19 cellular contexts compared by ENCODE assay signal in the genomic region with DNA sequence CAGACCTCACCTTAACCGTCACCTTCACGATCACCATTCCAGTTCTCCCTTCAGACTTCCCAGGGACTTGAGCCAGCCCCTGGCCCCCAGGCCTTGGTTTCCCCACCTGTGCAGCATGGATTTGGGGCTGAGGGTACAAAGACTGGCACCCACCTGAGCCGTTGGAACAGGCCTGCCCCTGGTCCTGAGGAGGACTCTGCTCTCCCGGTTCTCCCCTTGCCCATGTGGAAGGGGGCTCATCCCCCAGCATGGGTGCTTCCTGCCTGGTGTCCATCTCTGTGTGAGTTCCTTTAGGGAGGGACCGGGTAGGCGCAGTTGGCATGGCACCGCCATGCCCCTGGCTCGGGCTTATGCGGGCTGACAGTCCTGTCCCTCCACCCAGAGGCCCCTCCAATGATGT. TPM values are rescaled to one million over a fixed set of nuclear protein-coding genes. Genes with fewer than 3 reads are reported as not detected.
DNase-seq lines count a peak whose midpoint lies in the region; ATAC-seq and TF ChIP-seq lines count a peak whose summit lies in the region.
"Had no signal": no experiment of that assay in that cellular context is flagged by ENCODE, and none has a peak within 500 bp of the region (broad histone marks: within the 10 kb centered on the region; RNA-seq: fewer than 3 reads in every experiment).

No MANE protein-coding gene starts in this region.

- H3K36me3 ChIP-seq in left ventricle myocardium inferior (peaks cover 4% of the 10 kb centered on the region), upper lobe of right lung (no peaks in the 10 kb centered on the region)

- intact Hi-C loops in cardiac septum (cut with DNase I), result no loop called here
- intact Hi-C loops in left ventricle myocardium inferior (cut with micrococcal nuclease), result loop anchor here (5.0 kb wide), 1 partner anchor 133 kb away; no protein-coding TSS in a partner anchor
- intact Hi-C loops in upper lobe of right lung (cut with DNase I), result no loop called here

- H3K27me3 ChIP-seq in left ventricle myocardium inferior (ENCODE audit: low read depth) (no peaks in the 10 kb centered on the region), upper lobe of right lung (no peaks in the 10 kb centered on the region)
- H3K27me3 ChIP-seq: BLaER1 had no signal

- no peak overlapping the region for H3K4me3 ChIP-seq in left ventricle myocardium inferior
- H3K4me3 ChIP-seq in upper lobe of right lung, result no peak overlapping the region
- H3K4me3 ChIP-seq: BLaER1, GM23338 had no signal

- H3K9me3 ChIP-seq in left ventricle myocardium inferior (replicated peaks) (no peaks in the 10 kb centered on the region), upper lobe of right lung (no peaks in the 10 kb centered on the region)

- no peak for TF ChIP-seq CTCF in left ventricle myocardium inferior (IDR thresholded peaks at IDR 0.05; ENCODE audit: borderline replicate concordance)
- no peak for TF ChIP-seq CTCF in upper lobe of right lung (IDR thresholded peaks at IDR 0.05)

- H3K27ac ChIP-seq in left ventricle myocardium inferior (replicated peaks) (no peak overlapping the region), upper lobe of right lung (no peak overlapping the region)
- H3K27ac ChIP-seq: BLaER1, RWPE1 had no signal

- DNase-seq in activated CD8-positive, alpha-beta memory T cell treated with anti-CD3 and anti-CD28 coated beads, Interleukin-2, amount 50 U/mL, for 4 hours, result peak; percentile 15
- DNase-seq in activated CD8-positive, alpha-beta memory T cell treated with anti-CD3 and anti-CD28 coated beads, Interleukin-2, amount 50 U/mL, for 48 hours, result no peak
- peak; percentile 60 for DNase-seq in cardiac septum (ENCODE audit: low spot score)
- DNase-seq in left ventricle myocardium inferior, result no peak
- DNase-seq in mesenteric fat pad (ENCODE audit: low spot score), result peak; percentile 47
- DNase-seq in upper lobe of right lung, result peak; percentile 46
- no peak for DNase-seq in NK-92 treated with Interleukin-12 subunit alpha and Interleukin-12 subunit beta, amount 100 ng/mL, for 24 hours (lab: John Stamatoyannopoulos, UW)
- no peak for DNase-seq in putamen (ENCODE audit: low spot score)
- DNase-seq: DMS53, Karpas-422, NCI-H1417 treated with DMSO at 0.1 percent for 48 hours, NCI-H187 treated with DMSO at 0.1 percent for 48 hours, NCI-H226, NCI-H524, NCI-H82 had no signal

- H3K4me1 ChIP-seq in left ventricle myocardium inferior, result no peaks in the 10 kb centered on the region
- H3K4me1 ChIP-seq in upper lobe of right lung, result peaks cover 7% of the 10 kb centered on the region

- no peak for ATAC-seq in upper lobe of right lung
- ATAC-seq: GM23338, HCT116 had no signal

RNA-seq across cellular contexts. Expression of a gene that starts 10.9 kb away (rescaled TPM):
- total RNA-seq in cardiac septum (1.5 TPM), left ventricle myocardium inferior (1.3 TPM), mesenteric fat pad (1.9 TPM), upper lobe of right lung (3.4 TPM)
- total RNA-seq: GM23338 had no signal

RNA-seq across cellular contexts. Expression of a gene that starts 27.9 kb away (rescaled TPM):
- total RNA-seq in cardiac septum (24.3 TPM), left ventricle myocardium inferior (31.2 TPM), mesenteric fat pad (18.2 TPM), upper lobe of right lung (31.8 TPM)

RNA-seq across cellular contexts. Expression of a gene that starts 46.1 kb away (rescaled TPM):
- total RNA-seq in cardiac septum (73.8 TPM), left ventricle myocardium inferior (80.1 TPM), mesenteric fat pad (69.9 TPM), upper lobe of right lung (88.6 TPM)

RNA-seq across cellular contexts. Expression of a gene that starts 54.2 kb away (rescaled TPM):
- 9.7 TPM for total RNA-seq in cardiac septum
- 19.3 TPM for total RNA-seq in left ventricle myocardium inferior
- 3.8 TPM for total RNA-seq in mesenteric fat pad
- total RNA-seq in upper lobe of right lung, result 5.3 TPM

RNA-seq across cellular contexts. Expression of a gene that starts 56.6 kb away (rescaled TPM):
- total RNA-seq in cardiac septum (8.2 TPM), left ventricle myocardium inferior (4.0 TPM), mesenteric fat pad (11.4 TPM), upper lobe of right lung (19.3 TPM)

Comparison
In these comparisons a context has a peak if more than half of its experiments do, and no peak if none do; other contexts are left out.
1. DNase-seq: peak in activated CD8-positive, alpha-beta memory T cell treated with anti-CD3 and anti-CD28 coated beads, Interleukin-2, amount 50 U/mL, for 4 hours (single experiment), cardiac septum (single experiment), mesenteric fat pad (single experiment) and upper lobe of right lung (single experiment); none in activated CD8-positive, alpha-beta memory T cell treated with anti-CD3 and anti-CD28 coated beads, Interleukin-2, amount 50 U/mL, for 48 hours (single experiment), left ventricle myocardium inferior (single experiment), NK-92 treated with Interleukin-12 subunit alpha and Interleukin-12 subunit beta, amount 100 ng/mL, for 24 hours (single experiment) and putamen (single experiment).